ENCODE assay signal across 18 cellular contexts in the genomic region with DNA sequence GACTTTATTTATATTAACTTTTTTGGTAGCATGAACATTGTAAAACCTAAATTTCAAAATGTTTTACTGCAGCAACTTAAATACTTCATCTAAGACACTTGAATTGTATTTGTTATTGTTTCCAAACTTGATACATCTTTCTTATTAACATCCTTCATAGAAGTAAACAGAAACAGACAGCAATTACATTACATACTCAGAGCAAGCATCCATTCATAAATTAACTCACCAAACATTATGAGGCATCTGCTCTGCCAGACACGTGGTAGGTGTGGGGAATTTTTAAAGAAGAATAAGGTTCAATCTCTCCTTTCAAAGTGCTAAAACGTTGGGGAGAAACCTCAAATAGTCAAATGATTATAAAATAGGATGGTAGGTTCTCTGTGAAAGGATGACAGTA.
DNase-seq lines count a peak whose midpoint lies in the region; ATAC-seq and TF ChIP-seq lines count a peak whose summit lies in the region.
"Had no signal": no experiment of that assay in that cellular context is flagged by ENCODE, and none has a peak within 500 bp of the region (broad histone marks: within the 10 kb centered on the region; RNA-seq: fewer than 3 reads in every experiment).

No MANE protein-coding gene starts in this region.

- H3K9me3 Mint-ChIP-seq in endodermal cell (peaks cover 5% of the 10 kb centered on the region), osteocyte (ENCODE audit: unreplicated experiment) (peaks cover 4% of the 10 kb centered on the region)

- H3K27me3 ChIP-seq in endodermal cell (ENCODE audit: control insufficient read depth, insufficient read depth, low read length, poor library complexity, severe bottlenecking): no peaks in the 10 kb centered on the region
- H3K27me3 ChIP-seq: BLaER1 treated with 17β-estradiol and CSF1 and Interleukin-3, amounts not matched to agents 10 nM and 100 nM had no signal

- ATAC-seq in GM21367 (IDR thresholded peaks at IDR 0.05; ENCODE audit: unreplicated experiment) (no peak), HG02610 (IDR thresholded peaks at IDR 0.05; ENCODE audit: unreplicated experiment) (no peak), GM18873 (IDR thresholded peaks at IDR 0.05; ENCODE audit: low FRiP score, unreplicated experiment) (no peak)

- WGBS in endodermal cell (ENCODE audit: insufficient coverage in 1 of 2, insufficient read length in 1 of 2), 2 experiments: 0 to 62% methylated on average over 1 to 2 of the region's 2 CpGs

- H3K9me3 ChIP-seq in endodermal cell (ENCODE audit: control insufficient read depth, low read length): no peaks in the 10 kb centered on the region
- H3K9me3 ChIP-seq: BLaER1 treated with 17β-estradiol and CSF1 and Interleukin-3, amounts not matched to agents 10 nM and 100 nM had no signal

- peak overlapping the region; percentile 7 for H3K27ac Mint-ChIP-seq in endodermal cell
- H3K27ac Mint-ChIP-seq in osteocyte (ENCODE audit: unreplicated experiment): peak overlapping the region; percentile 37
- H3K27ac Mint-ChIP-seq: CD8-positive, alpha-beta memory T cell had no signal

- H3K27ac ChIP-seq in endodermal cell (ENCODE audit: low read depth, low read length): no peak overlapping the region
- H3K27ac ChIP-seq: 22Rv1; BLaER1 treated with 17β-estradiol and CSF1 and Interleukin-3, amounts not matched to agents 10 nM and 100 nM had no signal

- H3K27me3 Mint-ChIP-seq in endodermal cell (ENCODE audit: insufficient read depth): no peaks in the 10 kb centered on the region
- no peaks in the 10 kb centered on the region for H3K27me3 Mint-ChIP-seq in osteocyte (ENCODE audit: unreplicated experiment)
- H3K27me3 Mint-ChIP-seq: CD8-positive, alpha-beta memory T cell had no signal

- H3K4me1 ChIP-seq in endodermal cell (ENCODE audit: control insufficient read depth, insufficient read depth, low read length): peaks cover 29% of the 10 kb centered on the region

- no peak overlapping the region for H3K4me3 Mint-ChIP-seq in endodermal cell
- H3K4me3 Mint-ChIP-seq in osteocyte (ENCODE audit: unreplicated experiment): no peak overlapping the region
- H3K4me3 Mint-ChIP-seq: CD8-positive, alpha-beta memory T cell had no signal

- peaks cover 36% of the 10 kb centered on the region for H3K4me1 Mint-ChIP-seq in endodermal cell
- H3K4me1 Mint-ChIP-seq in osteocyte (ENCODE audit: unreplicated experiment): peaks cover 44% of the 10 kb centered on the region
- H3K4me1 Mint-ChIP-seq: CD8-positive, alpha-beta memory T cell had no signal

- H3K36me3 Mint-ChIP-seq in endodermal cell (ENCODE audit: low read depth): peaks cover 1% of the 10 kb centered on the region
- H3K36me3 Mint-ChIP-seq in osteocyte (ENCODE audit: unreplicated experiment): no peaks in the 10 kb centered on the region
- H3K36me3 Mint-ChIP-seq: CD8-positive, alpha-beta memory T cell had no signal

- TF ChIP-seq CTCF in endodermal cell (conservative IDR thresholded peaks at IDR 0.05) (no peak), osteocyte (IDR thresholded peaks at IDR 0.05) (no peak)

- no peak overlapping the region for H3K9ac ChIP-seq in endodermal cell (ENCODE audit: extremely low read depth, low read length, poor library complexity, severe bottlenecking)
- H3K9ac ChIP-seq: BLaER1 treated with 17β-estradiol and CSF1 and Interleukin-3, amounts not matched to agents 10 nM and 100 nM had no signal

- no peak overlapping the region for H3K4me3 ChIP-seq in endodermal cell (ENCODE audit: low read length)
- H3K4me3 ChIP-seq: BLaER1 treated with 17β-estradiol and CSF1 and Interleukin-3, amounts not matched to agents 10 nM and 100 nM had no signal

- DNase-seq in DMS 273 (lab: John Stamatoyannopoulos, UW; ENCODE audit: unreplicated experiment) (peak; percentile 7), DMS 273 treated with DMSO at 0.1 percent for 48 hours (lab: John Stamatoyannopoulos, UW) (no peak), M059J (ENCODE audit: low read depth) (peak; percentile 25), endodermal cell (no peak), osteocyte (ENCODE audit: extremely low spot score, unreplicated experiment) (no peak)
- DNase-seq: CD8-positive, alpha-beta memory T cell; DND-41; GF-D8; KG1; NCI-H1048; NCI-H1436 treated with DMSO at 0.1 percent for 48 hours; NCI-H2029 treated with DMSO at 0.1 percent for 48 hours; NCI-H774 had no signal

- H3K36me3 ChIP-seq in endodermal cell (ENCODE audit: control insufficient read depth, insufficient read depth, low read length): no peaks in the 10 kb centered on the region
- H3K36me3 ChIP-seq: BLaER1 treated with 17β-estradiol and CSF1 and Interleukin-3, amounts not matched to agents 10 nM and 100 nM had no signal

Comparison
In these comparisons a context has a peak if more than half of its experiments do, and no peak if none do; other contexts are left out.
1. DNase-seq: peak in DMS 273 (single experiment) and M059J (single experiment); none in DMS 273 treated with DMSO at 0.1 percent for 48 hours (single experiment), endodermal cell (single experiment) and osteocyte (single experiment).